ENCODE assay signal across 24 cellular contexts in the genomic region with DNA sequence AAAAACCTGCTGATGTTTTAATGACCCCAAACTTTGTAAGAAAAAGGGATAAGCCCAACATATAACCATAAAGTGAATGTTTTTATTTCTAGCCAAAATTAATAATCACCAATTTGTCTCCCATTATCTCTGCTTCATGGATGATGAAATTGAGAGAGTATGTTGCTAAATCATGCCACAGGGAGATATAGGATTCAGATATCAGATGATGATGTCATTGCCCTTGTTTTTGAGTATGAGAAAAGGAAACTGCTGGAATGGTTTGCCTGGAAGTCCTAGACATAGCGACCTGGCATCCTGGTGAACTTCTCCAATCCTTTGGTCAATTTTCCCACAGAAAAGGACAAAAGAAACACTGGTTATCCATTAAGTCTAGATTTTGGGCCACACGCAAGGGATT.
"Had no signal": no experiment of that assay in that cellular context is flagged by ENCODE, and none has a peak within 500 bp of the region (broad histone marks: within the 10 kb centered on the region; RNA-seq: fewer than 3 reads in every experiment).

No MANE protein-coding gene starts in this region.

- DNase-seq: islet precursor cell; left ventricle myocardium inferior; mesendoderm; naive B cell; ovary; stimulated activated CD4-positive, alpha-beta T cell treated with anti-CD3 and anti-CD28 coated beads, Interleukin-12 subunit alpha, Interleukin-12 subunit beta, amount 100 ng/mL, for 4 hours; stimulated activated CD4-positive, alpha-beta T cell treated with anti-CD3 and anti-CD28 coated beads, Interleukin-15, amount 100 ng/mL, for 24 hours; stimulated activated CD4-positive, alpha-beta T cell treated with anti-CD3 and anti-CD28 coated beads, Interleukin-2, amount 100 ng/mL, for 24 hours; stimulated activated CD4-positive, alpha-beta T cell treated with anti-CD3 and anti-CD28 coated beads, Interleukin-4, amount 100 ng/mL, for 1 hour; stimulated activated naive B cell treated with anti-CD40 and anti-IgM and Interleukin-4, amounts not matched to agents 10 μg/mL and 1 μg/mL and 100 μg/mL, for 72 hours; stimulated activated naive CD8-positive, alpha-beta T cell treated with anti-CD3 and anti-CD28 coated beads, Interleukin-15, Interleukin-2, amounts not matched to agents 100 U/mL and 50 U/mL, for 24 hours; stomach; testis; thyroid gland; transverse colon; upper lobe of left lung had no signal

- H3K36me3 ChIP-seq: left ventricle myocardium inferior, ovary, right atrium auricular region, stomach, thyroid gland, transverse colon, upper lobe of left lung, vagina had no signal

- H3K27ac Mint-ChIP-seq: mesothelial cell of epicardium; naive B cell; natural killer cell treated with Interleukin-12 subunit alpha and Interleukin-12 subunit beta and Interleukin-15 and Interleukin-18, amount 100 ng/mL, for 72 hours; progenitor cell of endocrine pancreas; stimulated activated naive B cell treated with anti-CD40 and anti-IgM and Interleukin-4, amounts not matched to agents 10 μg/mL and 1 μg/mL and 100 μg/mL, for 72 hours had no signal

- H3K36me3 Mint-ChIP-seq: mesothelial cell of epicardium; naive B cell; natural killer cell treated with Interleukin-12 subunit alpha and Interleukin-12 subunit beta and Interleukin-15 and Interleukin-18, amount 100 ng/mL, for 72 hours; stimulated activated naive B cell treated with anti-CD40 and anti-IgM and Interleukin-4, amounts not matched to agents 10 μg/mL and 1 μg/mL and 100 μg/mL, for 72 hours had no signal

- H3K4me1 Mint-ChIP-seq: mesothelial cell of epicardium; naive B cell; stimulated activated naive B cell treated with anti-CD40 and anti-IgM and Interleukin-4, amounts not matched to agents 10 μg/mL and 1 μg/mL and 100 μg/mL, for 72 hours had no signal

- H3K4me3 Mint-ChIP-seq: mesothelial cell of epicardium; naive B cell; natural killer cell treated with Interleukin-12 subunit alpha and Interleukin-12 subunit beta and Interleukin-15 and Interleukin-18, amount 100 ng/mL, for 72 hours; stimulated activated naive B cell treated with anti-CD40 and anti-IgM and Interleukin-4, amounts not matched to agents 10 μg/mL and 1 μg/mL and 100 μg/mL, for 72 hours had no signal

- H3K27ac ChIP-seq: left ventricle myocardium inferior, ovary, right atrium auricular region, skin epidermis, stomach, testis, thyroid gland, transverse colon, upper lobe of left lung, vagina had no signal

- H3K4me3 ChIP-seq: left ventricle myocardium inferior, lung, ovary, right atrium auricular region, skin epidermis, stomach, testis, thyroid gland, transverse colon, upper lobe of left lung, vagina had no signal

- H3K27me3 ChIP-seq: ovary, right atrium auricular region, stomach, testis, thyroid gland, transverse colon, upper lobe of left lung, vagina had no signal

- H3K4me1 ChIP-seq: left ventricle myocardium inferior, right atrium auricular region, stomach, testis, thyroid gland, transverse colon, upper lobe of left lung, vagina had no signal

- H3K27me3 Mint-ChIP-seq: naive B cell; progenitor cell of endocrine pancreas; stimulated activated naive B cell treated with anti-CD40 and anti-IgM and Interleukin-4, amounts not matched to agents 10 μg/mL and 1 μg/mL and 100 μg/mL, for 72 hours had no signal

- H3K9me3 ChIP-seq: left ventricle myocardium inferior, ovary, right atrium auricular region, testis, thyroid gland, transverse colon, upper lobe of left lung, vagina had no signal

- ATAC-seq: natural killer cell treated with Interleukin-12 subunit alpha and Interleukin-12 subunit beta and Interleukin-15 and Interleukin-18, amount 100 ng/mL, for 72 hours; sciatic nerve; stimulated activated naive B cell treated with anti-CD40 and anti-IgM and Interleukin-4, amounts not matched to agents 10 μg/mL and 1 μg/mL and 100 μg/mL, for 72 hours; stimulated activated naive CD8-positive, alpha-beta T cell treated with anti-CD3 and anti-CD28 coated beads, Interleukin-15, Interleukin-2, amounts not matched to agents 100 U/mL and 50 U/mL, for 24 hours had no signal
